In the genomic region with DNA sequence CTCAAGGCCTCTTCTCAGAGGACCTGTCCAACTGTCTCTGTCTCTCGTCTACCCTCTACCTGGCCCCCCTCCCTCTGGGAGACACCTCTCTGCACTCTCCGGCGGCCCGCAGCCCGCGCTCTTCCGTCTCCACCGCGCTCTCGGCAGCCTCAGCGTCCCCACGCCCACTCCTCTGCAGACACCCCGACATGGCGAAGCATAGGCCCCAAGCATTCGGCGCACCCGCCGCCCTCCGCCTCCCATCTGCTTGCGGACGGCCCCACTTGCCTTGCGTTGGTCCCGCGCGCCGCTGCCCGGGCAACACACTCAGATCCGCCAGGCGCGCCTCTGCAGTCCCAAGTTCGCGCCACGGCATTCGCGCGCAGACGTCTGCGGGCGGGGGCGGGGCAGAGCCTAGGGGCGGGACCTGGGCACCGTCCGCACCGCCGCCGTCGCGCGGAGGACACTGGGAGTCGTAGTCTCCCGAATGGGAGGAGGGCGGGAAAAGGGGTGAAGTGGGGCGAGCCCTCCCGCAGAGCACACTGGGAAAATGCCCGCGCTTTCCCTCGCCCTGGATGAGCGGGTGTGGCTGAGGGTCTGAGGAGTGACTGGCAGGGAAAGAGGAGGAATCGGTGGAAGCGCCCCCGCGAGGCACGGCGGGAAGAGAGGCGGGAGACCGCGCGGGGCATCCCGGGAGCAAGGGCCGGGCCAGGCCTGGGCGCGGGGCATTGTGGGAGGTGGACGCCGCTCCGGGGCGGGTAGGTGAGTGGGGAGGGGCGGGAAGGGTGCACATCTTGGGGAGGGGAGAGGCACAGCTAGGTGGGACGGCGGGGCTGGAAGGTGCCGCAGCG, we compare ENCODE assay signal across 8 cellular contexts. TPM values are rescaled to one million over a fixed set of nuclear protein-coding genes. Genes with fewer than 3 reads are reported as not detected.
DNase-seq lines count a peak whose midpoint lies in the region; ATAC-seq and TF ChIP-seq lines count a peak whose summit lies in the region.

Gene LIG1, minus strand, starts transcription at position 371 of the 830 bp plus-strand sequence. CDS start 4,778 bp downstream, outside the sequence.
Gene ZSWIM9, plus strand, starts transcription at position 707 of the 830 bp plus-strand sequence. CDS start 1,123 bp downstream, outside the sequence.

- TF ChIP-seq CTCF in GM10266 (IDR thresholded peaks at IDR 0.05; ENCODE audit: control insufficient read depth, insufficient read depth, low read depth, missing control alignments) (no peak), glutamatergic neuron (IDR thresholded peaks at IDR 0.05; ENCODE audit: partially characterized antibody, unreplicated experiment) (no peak), osteocyte (IDR thresholded peaks at IDR 0.05) (peak; percentile 27)

- peak within 1 kb of the TSS; percentile 98 for H3K27ac ChIP-seq in thymus (ENCODE audit: low read depth)

- no peaks in the 10 kb centered on the region for H3K27me3 Mint-ChIP-seq in activated naive CD8-positive, alpha-beta T cell
- H3K27me3 Mint-ChIP-seq in glutamatergic neuron (ENCODE audit: unreplicated experiment) (peaks cover 9% of the 10 kb centered on the region), osteocyte (ENCODE audit: unreplicated experiment) (no peaks in the 10 kb centered on the region)

- no peaks in the 10 kb centered on the region for H3K27me3 ChIP-seq in thymus (ENCODE audit: control insufficient read depth, insufficient read depth)

- H3K4me3 ChIP-seq in thymus (ENCODE audit: low read length) = peak within 1 kb of the TSS; percentile 98

- peaks cover 22% of the 10 kb centered on the region for H3K4me1 Mint-ChIP-seq in activated naive CD8-positive, alpha-beta T cell (ENCODE audit: low read depth)
- peaks cover 3% of the 10 kb centered on the region for H3K4me1 Mint-ChIP-seq in glutamatergic neuron (ENCODE audit: low read depth, unreplicated experiment)
- peaks cover 17% of the 10 kb centered on the region for H3K4me1 Mint-ChIP-seq in osteocyte (ENCODE audit: unreplicated experiment)

- under 1% methylated on average over 81 of the region's 81 CpGs for WGBS in thymus

- H3K9me3 Mint-ChIP-seq in activated naive CD8-positive, alpha-beta T cell (ENCODE audit: low read depth) = no peaks in the 10 kb centered on the region
- peaks cover 4% of the 10 kb centered on the region for H3K9me3 Mint-ChIP-seq in glutamatergic neuron (ENCODE audit: unreplicated experiment)
- H3K9me3 Mint-ChIP-seq in osteocyte (ENCODE audit: unreplicated experiment) = no peaks in the 10 kb centered on the region

- H3K4me3 Mint-ChIP-seq in activated naive CD8-positive, alpha-beta T cell = peak within 1 kb of the TSS; percentile 98
- H3K4me3 Mint-ChIP-seq in glutamatergic neuron (ENCODE audit: unreplicated experiment) = peak within 1 kb of the TSS; percentile 97
- H3K4me3 Mint-ChIP-seq in osteocyte (ENCODE audit: unreplicated experiment) = peak within 1 kb of the TSS; percentile 97

- peaks cover 9% of the 10 kb centered on the region for H3K36me3 ChIP-seq in thymus (ENCODE audit: control insufficient read depth, insufficient read depth)

- peak; percentile 75 for ATAC-seq in HG02610 (IDR thresholded peaks at IDR 0.05; ENCODE audit: unreplicated experiment)

- H3K36me3 Mint-ChIP-seq in activated naive CD8-positive, alpha-beta T cell = peaks cover 6% of the 10 kb centered on the region
- H3K36me3 Mint-ChIP-seq in glutamatergic neuron (ENCODE audit: unreplicated experiment) = peaks cover 5% of the 10 kb centered on the region
- peaks cover 10% of the 10 kb centered on the region for H3K36me3 Mint-ChIP-seq in osteocyte (ENCODE audit: unreplicated experiment)

- peak within 1 kb of the TSS; percentile 100 for H3K27ac Mint-ChIP-seq in activated naive CD8-positive, alpha-beta T cell
- H3K27ac Mint-ChIP-seq in glutamatergic neuron (ENCODE audit: unreplicated experiment) = peak within 1 kb of the TSS; percentile 94
- H3K27ac Mint-ChIP-seq in osteocyte (ENCODE audit: unreplicated experiment) = peak within 1 kb of the TSS; percentile 100

- peaks cover 4% of the 10 kb centered on the region for H3K4me1 ChIP-seq in thymus (ENCODE audit: control insufficient read depth, insufficient read depth, low read length)

- DNase-seq in GM10266 (ENCODE audit: extremely low spot score) (peak; percentile 97), NCI-H1105 (lab: John Stamatoyannopoulos, UW) (peak; percentile 97), SKM-1 (lab: John Stamatoyannopoulos, UW; ENCODE audit: unreplicated experiment) (peak; percentile 68), glutamatergic neuron (peak; percentile 95), osteocyte (ENCODE audit: extremely low spot score, unreplicated experiment) (peak; percentile 98)

- H3K9me3 ChIP-seq in thymus (ENCODE audit: control insufficient read depth) = no peaks in the 10 kb centered on the region

RNA-seq across cellular contexts. Expression of gene LIG1, which starts in this region (rescaled TPM):
- total RNA-seq in glutamatergic neuron (ENCODE audit: unreplicated experiment) (16.9 TPM), osteocyte (19.0 and 23.0 TPM in 2 replicates)
- 76.6 TPM for polyA plus RNA-seq in thymus

RNA-seq across cellular contexts. Expression of gene ZSWIM9, which starts in this region (rescaled TPM):
- total RNA-seq in glutamatergic neuron (ENCODE audit: unreplicated experiment) = 6.7 TPM
- 5.7 and 6.6 TPM in 2 replicates for total RNA-seq in osteocyte
- polyA plus RNA-seq in thymus = 2.7 TPM

Comparison
In these comparisons a context has a peak if more than half of its experiments do, and no peak if none do; other contexts are left out.
1. Peak in every context shown above with its lines: DNase-seq, ATAC-seq, H3K4me3 ChIP-seq and H3K27ac ChIP-seq.